ENCODE assay signal across 21 cellular contexts in the genomic region with DNA sequence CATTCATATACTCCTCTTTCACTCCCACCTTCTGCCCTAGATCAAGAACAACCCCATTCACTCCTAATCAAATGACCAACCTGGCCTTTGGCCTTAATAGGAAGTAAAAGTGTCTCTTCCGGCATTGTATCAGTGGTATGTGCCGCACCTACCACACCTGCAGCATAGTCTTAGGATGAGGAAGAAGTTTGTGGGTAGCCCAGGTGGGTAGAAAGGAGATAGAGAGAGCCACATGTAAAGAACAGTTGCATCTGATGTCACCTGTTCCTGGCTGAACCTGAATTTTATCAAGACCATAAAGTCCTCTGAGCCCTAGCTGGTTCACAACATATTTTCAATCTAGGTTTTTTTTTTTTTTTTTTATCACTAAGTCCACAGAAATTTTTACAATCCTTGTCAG. TPM values are rescaled to one million over a fixed set of nuclear protein-coding genes. Genes with fewer than 3 reads are reported as not detected.
DNase-seq lines count a peak whose midpoint lies in the region; ATAC-seq, FAIRE-seq and TF ChIP-seq lines count a peak whose summit lies in the region.
"Had no signal": no experiment of that assay in that cellular context is flagged by ENCODE, and none has a peak within 500 bp of the region (broad histone marks: within the 10 kb centered on the region; RNA-seq: fewer than 3 reads in every experiment).

No MANE protein-coding gene starts in this region.

- no peaks in the 10 kb centered on the region for H3K9me3 ChIP-seq in CD8-positive, alpha-beta T cell (ENCODE audit: low read length)
- H3K9me3 ChIP-seq in keratinocyte (ENCODE audit: control insufficient read depth, low read depth, low read length) (no peaks in the 10 kb centered on the region), trophoblast cell (ENCODE audit: insufficient read depth, low read depth, low read length) (no peaks in the 10 kb centered on the region)

- no peak overlapping the region for H4K12ac ChIP-seq in trophoblast cell (ENCODE audit: low read depth, low read length)

- H4K91ac ChIP-seq in trophoblast cell (ENCODE audit: low read depth, low read length) = no peak overlapping the region

- no peak for FAIRE-seq in keratinocyte (lab: Jason Lieb, UNC)

- H3K27ac Mint-ChIP-seq in CD8-positive, alpha-beta T cell = peak overlapping the region; percentile 50
- H3K27ac Mint-ChIP-seq: T-cell had no signal

- intact Hi-C loops in CD8-positive, alpha-beta T cell (cut with DNase I, micrococcal nuclease) = no loop called here

- H3K14ac ChIP-seq in trophoblast cell (ENCODE audit: low read length) = no peak overlapping the region

- dilution Hi-C loops in keratinocyte (cut with MboI; ENCODE audit: extremely low pct_ligation_motif_present, low sequenced_read_pairs) = no loop called here

- no peaks in the 10 kb centered on the region for H3K9me1 ChIP-seq in keratinocyte (ENCODE audit: control insufficient read depth, extremely low read depth, insufficient read depth, low read length)

- no peaks in the 10 kb centered on the region for H3K9me3 Mint-ChIP-seq in CD8-positive, alpha-beta T cell
- H3K9me3 Mint-ChIP-seq: T-cell had no signal

- CTCF ChIA-PET in CD8-positive, alpha-beta T cell (lab: Charles Lee) = no interaction called here

- H3K79me2 ChIP-seq in keratinocyte (ENCODE audit: control insufficient read depth, insufficient read depth, low read length) (no peaks in the 10 kb centered on the region), trophoblast cell (ENCODE audit: control insufficient read depth, insufficient read depth, low read length, poor library complexity) (no peaks in the 10 kb centered on the region)

- H2AFZ ChIP-seq in keratinocyte (ENCODE audit: control insufficient read depth, low read length) (no peak overlapping the region), trophoblast cell (ENCODE audit: insufficient read depth, low read length, poor library complexity) (no peak overlapping the region)

- no peaks in the 10 kb centered on the region for H3K27me3 ChIP-seq in CD8-positive, alpha-beta T cell (ENCODE audit: insufficient read depth, low read length)
- H3K27me3 ChIP-seq in keratinocyte (ENCODE audit: control insufficient read depth, extremely low read depth, insufficient read depth, low read length) = no peaks in the 10 kb centered on the region
- H3K27me3 ChIP-seq in trophoblast cell (ENCODE audit: insufficient read depth, low read length) = no peaks in the 10 kb centered on the region
- H3K27me3 ChIP-seq: dorsolateral prefrontal cortex had no signal

- POLR2A ChIA-PET in CD8-positive, alpha-beta T cell (lab: Charles Lee) = no interaction called here

- no peak for ATAC-seq in CD8-positive, alpha-beta T cell
- ATAC-seq in HG03342 (IDR thresholded peaks at IDR 0.05; ENCODE audit: unreplicated experiment) = no peak
- no peak for ATAC-seq in activated CD4-positive, CD25-positive, alpha-beta regulatory T cell treated with anti-CD3 and anti-CD28 coated beads, Interleukin-2, amount 50 U/mL, for 24 hours
- ATAC-seq: Right ventricle myocardium inferior; stimulated activated naive CD8-positive, alpha-beta T cell treated with anti-CD3 and anti-CD28 coated beads, Interleukin-15, Interleukin-2, amounts not matched to agents 100 U/mL and 50 U/mL, for 24 hours had no signal

- H3K4me3 ChIP-seq in CD8-positive, alpha-beta T cell (ENCODE audit: low read depth, low read length) = no peak overlapping the region
- H3K4me3 ChIP-seq in keratinocyte (ENCODE audit: control insufficient read depth in 2 of 3, extremely low read depth in 1 of 3, insufficient read depth in 2 of 3, low read depth in 1 of 3, low read length in 3 of 3) (no peak overlapping the region), trophoblast cell (ENCODE audit: low read depth, low read length) (no peak overlapping the region)
- H3K4me3 ChIP-seq: dorsolateral prefrontal cortex had no signal

- H3K23ac ChIP-seq in trophoblast cell (ENCODE audit: low read length) = no peak overlapping the region

- no peak overlapping the region for H2AK5ac ChIP-seq in trophoblast cell (ENCODE audit: low read length)

- no CpG with 5 or more reads among the region's 2 CpGs for WGBS in trophoblast cell (ENCODE audit: extremely low coverage, insufficient coverage, insufficient read length)

- H2BK12ac ChIP-seq in trophoblast cell (ENCODE audit: low read length) = no peak overlapping the region

- no peaks in the 10 kb centered on the region for H3K79me1 ChIP-seq in trophoblast cell (ENCODE audit: low read length)

- H3K36me3 Mint-ChIP-seq in CD8-positive, alpha-beta T cell = no peaks in the 10 kb centered on the region
- H3K36me3 Mint-ChIP-seq: T-cell had no signal

- H3K36me3 ChIP-seq in CD8-positive, alpha-beta T cell (ENCODE audit: insufficient read depth, low read length) = no peaks in the 10 kb centered on the region
- no peaks in the 10 kb centered on the region for H3K36me3 ChIP-seq in keratinocyte (ENCODE audit: control insufficient read depth in 2 of 2, extremely low read depth in 1 of 2, insufficient read depth in 2 of 2, low read length in 2 of 2)
- H3K36me3 ChIP-seq in trophoblast cell (ENCODE audit: control insufficient read depth in 1 of 2, insufficient read depth in 2 of 2, low read length in 2 of 2) = no peaks in the 10 kb centered on the region

- H2BK5ac ChIP-seq in trophoblast cell (ENCODE audit: low read depth, low read length, poor library complexity) = no peak overlapping the region

- peak overlapping the region; percentile 27 for H3K4me2 ChIP-seq in keratinocyte (ENCODE audit: control insufficient read depth, extremely low read depth, insufficient read depth, low read depth, low read length)
- no peak overlapping the region for H3K4me2 ChIP-seq in trophoblast cell (ENCODE audit: low read length)
- H3K4me2 ChIP-seq: KMS-11 had no signal

- H3K4ac ChIP-seq in trophoblast cell (ENCODE audit: low read depth, low read length) = no peak overlapping the region

- no peak overlapping the region for H3K27ac ChIP-seq in CD8-positive, alpha-beta T cell (ENCODE audit: low read depth, low read length)
- H3K27ac ChIP-seq in keratinocyte (ENCODE audit: control insufficient read depth, insufficient read depth, low read length) = peak overlapping the region; percentile 52
- no peak overlapping the region for H3K27ac ChIP-seq in trophoblast cell (ENCODE audit: low read depth, low read length)
- H3K27ac ChIP-seq: dorsolateral prefrontal cortex, KMS-11 had no signal

- no peak overlapping the region for H3K18ac ChIP-seq in trophoblast cell (ENCODE audit: low read length)

- H4K20me1 ChIP-seq in keratinocyte (ENCODE audit: control insufficient read depth, extremely low read depth, insufficient read depth, low read length) = no peaks in the 10 kb centered on the region

- H4K8ac ChIP-seq in trophoblast cell (ENCODE audit: low read depth, low read length) = no peak overlapping the region

- no peak overlapping the region for H2BK120ac ChIP-seq in trophoblast cell (ENCODE audit: insufficient read depth, low read length, poor library complexity)

- TF ChIP-seq CTCF in CD8-positive, alpha-beta T cell (IDR thresholded peaks at IDR 0.05) = no peak
- no peak for TF ChIP-seq CTCF in keratinocyte (optimal IDR thresholded peaks at IDR 0.05 in 1 of 3, IDR thresholded peaks at IDR 0.05 in 1 of 3, conservative IDR thresholded peaks at IDR 0.05 in 1 of 3; ENCODE audit: extremely low read depth in 1 of 3, insufficient read depth in 2 of 3, low read length in 3 of 3)

- peaks cover 9% of the 10 kb centered on the region for H3K4me1 ChIP-seq in CD8-positive, alpha-beta T cell (ENCODE audit: insufficient read depth, low read length)
- H3K4me1 ChIP-seq in keratinocyte (ENCODE audit: control insufficient read depth, extremely low read depth, insufficient read depth, low read length) (peaks cover 10% of the 10 kb centered on the region), trophoblast cell (ENCODE audit: control insufficient read depth in 1 of 2, insufficient read depth in 2 of 2, low read length in 2 of 2) (no peaks in the 10 kb centered on the region)

- no peak overlapping the region for H3K4me3 Mint-ChIP-seq in CD8-positive, alpha-beta T cell
- H3K4me3 Mint-ChIP-seq: T-cell had no signal

- no peak for DNase-seq in CD8-positive, alpha-beta T cell
- DNase-seq in SW480 (ENCODE audit: low spot score) (peak; percentile 93), keratinocyte (ENCODE audit: low read depth, low spot score) (no peak), trophoblast cell (peak; percentile 33 to 75), iPS-NIHi7 (ENCODE audit: extremely low spot score) (no peak), H4 (ENCODE audit: low spot score) (no peak)
- DNase-seq: activated CD4-positive, alpha-beta T cell treated with anti-CD3 and anti-CD28 coated beads, Interleukin-2, amount 50 U/mL, for 1 hour; activated CD8-positive, alpha-beta memory T cell treated with anti-CD3 and anti-CD28 coated beads, Interleukin-2, amount 50 U/mL, for 48 hours; activated effector memory CD4-positive, alpha-beta T cell treated with Interleukin-2 at 50 U/mL for 16 hours; C1 segment of cervical spinal cord; dorsolateral prefrontal cortex; NCI-H2081 treated with DMSO at 0.1 percent for 48 hours; NCI-H510A treated with DMSO at 0.1 percent for 48 hours; posterior cingulate gyrus; stimulated activated CD4-positive, alpha-beta T cell treated with anti-CD3 and anti-CD28 coated beads, Interleukin-2, amount 100 ng/mL, for 24 hours; stimulated activated naive CD8-positive, alpha-beta T cell treated with anti-CD3 and anti-CD28 coated beads, Interleukin-15, Interleukin-2, amounts not matched to agents 100 U/mL and 50 U/mL, for 24 hours; T-cell had no signal

- peaks cover 8% of the 10 kb centered on the region for H3K4me1 Mint-ChIP-seq in CD8-positive, alpha-beta T cell (ENCODE audit: low read depth)

- peak overlapping the region; percentile 33 for H3K9ac ChIP-seq in keratinocyte (ENCODE audit: control insufficient read depth, extremely low read depth, insufficient read depth, low read length)
- H3K9ac ChIP-seq in trophoblast cell (ENCODE audit: low read length) = no peak overlapping the region
- H3K9ac ChIP-seq: KMS-11 had no signal

- H3K27me3 Mint-ChIP-seq in CD8-positive, alpha-beta T cell (ENCODE audit: low read depth) = peaks cover under 1% of the 10 kb centered on the region

RNA-seq across cellular contexts. Expression of a gene that starts 55.5 kb away (rescaled TPM):
- 10 to 100 TPM; 14.7 to 16.3 TPM for total RNA-seq in CD8-positive, alpha-beta T cell
- polyA plus RNA-seq in keratinocyte = 46.9 to 61.1 TPM (median 53.1 TPM) in 3 replicates
- 136 TPM for polyA plus RNA-seq in keratinocyte (2011; ENCODE audit: low read depth)
- 36.6 and 72.4 TPM in 2 replicates for polyA plus RNA-seq in keratinocyte (2011; cell fraction: cytosol; rRNA removed)
- 80.9 and 83.7 TPM in 2 replicates for polyA plus RNA-seq in keratinocyte (2011; cell fraction: nucleus; rRNA removed)
- polyA plus RNA-seq in keratinocyte (2012; ENCODE audit: low replicate concordance) = 52.7 and 58.2 TPM in 2 replicates
- 33.2 to 101 TPM (median 77.0 TPM) in 3 replicates for polyA minus RNA-seq in keratinocyte
- polyA minus RNA-seq in keratinocyte (2011; cell fraction: cytosol; rRNA and poly(A)+ RNA removed) = 23.8 TPM
- polyA minus RNA-seq in keratinocyte (2011; cell fraction: nucleus; rRNA and poly(A)+ RNA removed) = 47.2 and 112 TPM in 2 replicates
- 105 and 109 TPM in 2 replicates for polyA plus RNA-seq in trophoblast cell (2013)
- total RNA-seq in H4 (2014; rRNA removed; shearing (Covaris generic)) = 23.8 and 24.4 TPM in 2 replicates

Comparison
In these comparisons a context has a peak if more than half of its experiments do, and no peak if none do; other contexts are left out.
1. DNase-seq: peak in SW480 (single experiment) and trophoblast cell (2 of 2); none in CD8-positive, alpha-beta T cell (0 of 7), keratinocyte (single experiment), iPS-NIHi7 (single experiment) and H4 (single experiment).